ENCODE assay signal across 15 cellular contexts in the genomic region with DNA sequence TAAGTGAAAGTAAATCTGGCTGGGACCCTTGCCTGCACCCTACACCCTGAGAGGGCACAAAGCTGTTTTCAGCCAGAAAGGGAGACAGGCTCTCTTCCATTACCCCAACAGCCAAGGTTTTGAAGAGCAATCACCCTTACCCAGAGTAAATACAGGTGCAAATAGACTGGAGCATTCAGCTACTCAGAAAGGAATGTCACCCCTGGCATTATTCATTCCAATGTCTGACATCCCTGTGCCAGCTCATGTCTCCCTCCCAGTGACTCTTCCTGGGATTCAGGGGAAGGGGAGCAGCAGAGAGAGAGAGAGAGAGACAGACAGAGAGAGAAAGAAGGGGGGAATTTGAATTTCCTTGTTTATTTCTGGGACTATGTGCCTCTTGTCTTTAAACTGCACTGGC.
"Had no signal": no experiment of that assay in that cellular context is flagged by ENCODE, and none has a peak within 500 bp of the region (broad histone marks: within the 10 kb centered on the region; RNA-seq: fewer than 3 reads in every experiment).

No MANE protein-coding gene starts in this region.

- ATAC-seq: activated CD4-positive, CD25-positive, alpha-beta regulatory T cell treated with anti-CD3 and anti-CD28 coated beads, Interleukin-2, amount 50 U/mL, for 24 hours; activated CD8-positive, alpha-beta T cell treated with anti-CD3 and anti-CD28 coated beads, Interleukin-2, amount 10 ng/mL, durations not matched to agents 7 days and 5 days; naive thymus-derived CD8-positive, alpha-beta T cell; stimulated activated memory B cell treated with anti-CD40 and anti-IgM and Interleukin-4, amounts not matched to agents 10 μg/mL and 1 μg/mL and 100 μg/mL, for 72 hours; upper lobe of right lung had no signal

- H3K4me3 ChIP-seq: sigmoid colon, spleen, upper lobe of right lung had no signal

- H3K27ac ChIP-seq: parathyroid adenoma, sigmoid colon, spleen, upper lobe of right lung had no signal

- H3K9me3 ChIP-seq: sigmoid colon, spleen, upper lobe of right lung had no signal

- H3K79me2 ChIP-seq: parathyroid adenoma had no signal

- H3K9ac ChIP-seq: parathyroid adenoma had no signal

- DNase-seq: activated CD4-positive, alpha-beta T cell treated with anti-CD3 and anti-CD28 coated beads, Interleukin-2, amount 10 ng/mL, durations not matched to agents 7 days and 5 days; activated CD8-positive, alpha-beta T cell treated with anti-CD3 and anti-CD28 coated beads, Interleukin-2, amount 10 ng/mL, durations not matched to agents 7 days and 5 days; activated naive CD4-positive, alpha-beta T cell treated with anti-CD3 and anti-CD28 coated beads, Interleukin-2, amount 50 U/mL, for 16 hours; activated T-cell treated with anti-CD3 and anti-CD28 coated beads, Interleukin-2, amount 50 U/mL, for 24 hours; effector memory CD4-positive, alpha-beta T cell; islet precursor cell; naive thymus-derived CD8-positive, alpha-beta T cell; sigmoid colon; spleen; stimulated activated CD4-positive, alpha-beta T cell treated with anti-CD3 and anti-CD28 coated beads, Interleukin-4, amount 100 ng/mL, for 4 hours; T1000; upper lobe of right lung had no signal

- H3K27me3 ChIP-seq: sigmoid colon, spleen, upper lobe of right lung had no signal

- H3K4me1 ChIP-seq: parathyroid adenoma, spleen, upper lobe of right lung had no signal

- H3K36me3 ChIP-seq: sigmoid colon, spleen, upper lobe of right lung had no signal
